20 cellular contexts compared by ENCODE assay signal in genomic region chr5:16519435-16519834, GRCh38.
"Had no signal": no experiment of that assay in that cellular context is flagged by ENCODE, and none has a peak within 500 bp of the region (broad histone marks: within the 10 kb centered on the region; RNA-seq: fewer than 3 reads in every experiment).

No MANE protein-coding gene starts in this region.

- H3K27me3 ChIP-seq: gastroesophageal sphincter, neutrophil, ovary, right lobe of liver, tibial artery had no signal

- DNase-seq: activated CD4-positive, alpha-beta T cell treated with anti-CD3 and anti-CD28 coated beads for 1 hour; activated effector memory CD4-positive, alpha-beta T cell treated with Interleukin-2 at 50 U/mL for 16 hours; activated naive CD4-positive, alpha-beta T cell treated with anti-CD3 and anti-CD28 coated beads, Interleukin-2, amount 10 ng/mL, durations not matched to agents 7 days and 5 days; activated naive CD8-positive, alpha-beta T cell treated with anti-CD3 and anti-CD28 coated beads, Interleukin-2, amount 50 U/mL, for 24 hours; activated T-cell treated with anti-CD3 and anti-CD28 coated beads, Interleukin-2, amount 50 U/mL, for 48 hours; central memory CD4-positive, alpha-beta T cell; endodermal cell; head of caudate nucleus; kidney; ovary; right lobe of liver; stimulated activated CD4-positive, alpha-beta T cell treated with anti-CD3 and anti-CD28 coated beads, Interleukin-1b, Interleukin-23, amount 100 ng/mL, for 48 hours; substantia nigra; T-helper 1 cell; tibial artery had no signal

- H3K9me3 ChIP-seq: gastroesophageal sphincter, neutrophil, ovary, prostate gland, right lobe of liver, tibial artery had no signal

- H3K4me3 ChIP-seq: gastroesophageal sphincter, ovary, prostate gland, right lobe of liver, skin epidermis, tibial artery had no signal

- H3K4me1 ChIP-seq: prostate gland, tibial artery had no signal

- H3K36me3 ChIP-seq: gastroesophageal sphincter, neutrophil, ovary, prostate gland, right lobe of liver, tibial artery had no signal

- ATAC-seq: activated naive CD8-positive, alpha-beta T cell treated with anti-CD3 and anti-CD28 coated beads, Interleukin-2, amount 50 U/mL, for 24 hours; gastroesophageal sphincter; left lobe of liver; right lobe of liver had no signal

- H3K27ac ChIP-seq: neutrophil, ovary, prostate gland, tibial artery had no signal
